11 cellular contexts compared by ENCODE assay signal in genomic region chr11:28105869-28106268, GRCh38. TPM values are rescaled to one million over a fixed set of nuclear protein-coding genes. Genes with fewer than 3 reads are reported as not detected.
DNase-seq lines count a peak whose midpoint lies in the region; ATAC-seq and TF ChIP-seq lines count a peak whose summit lies in the region.
"Had no signal": no experiment of that assay in that cellular context is flagged by ENCODE, and none has a peak within 500 bp of the region (broad histone marks: within the 10 kb centered on the region; RNA-seq: fewer than 3 reads in every experiment).

No MANE protein-coding gene starts in this region.

- H2AK5ac ChIP-seq in mesenchymal stem cell (ENCODE audit: low read length, severe bottlenecking), result no peak overlapping the region

- H3K4me3 ChIP-seq in WI38 (ENCODE audit: low read depth, low read length), result peak overlapping the region; percentile 89
- peak overlapping the region in 1 of 2 experiments; percentile 16 for H3K4me3 ChIP-seq in mesenchymal stem cell (ENCODE audit: insufficient read depth in 1 of 2, low read depth in 1 of 2, low read length in 2 of 2)
- H3K4me3 ChIP-seq in dorsolateral prefrontal cortex, result no peak overlapping the region

- H4K8ac ChIP-seq in mesenchymal stem cell (ENCODE audit: low read length), result no peak overlapping the region

- no peak overlapping the region for H3K18ac ChIP-seq in mesenchymal stem cell (ENCODE audit: low read depth in 1 of 2, low read length in 2 of 2)

- peak overlapping the region; percentile 36 for H3K9ac ChIP-seq in mesenchymal stem cell (ENCODE audit: low read length)

- peaks cover 3% of the 10 kb centered on the region for H3K4me1 ChIP-seq in mesenchymal stem cell (ENCODE audit: control insufficient read depth, insufficient read depth, low read depth, low read length)

- H4K91ac ChIP-seq in mesenchymal stem cell (ENCODE audit: low read length), result no peak overlapping the region

- H2AFZ ChIP-seq in mesenchymal stem cell (ENCODE audit: low read depth, low read length), result no peak overlapping the region

- H3K36me3 ChIP-seq in mesenchymal stem cell (ENCODE audit: control insufficient read depth in 1 of 2, insufficient read depth in 2 of 2, low read depth in 1 of 2, low read length in 2 of 2), result no peaks in the 10 kb centered on the region

- H3K9me3 ChIP-seq in mesenchymal stem cell (ENCODE audit: control insufficient read depth, low read length), result no peaks in the 10 kb centered on the region

- H2BK5ac ChIP-seq in mesenchymal stem cell (ENCODE audit: low read depth, low read length, poor library complexity, severe bottlenecking), result no peak overlapping the region

- no peak for ATAC-seq in HG03039 (IDR thresholded peaks at IDR 0.05; ENCODE audit: unreplicated experiment)

- peaks cover 2% of the 10 kb centered on the region for H3K79me1 ChIP-seq in mesenchymal stem cell (replicated peaks; ENCODE audit: low read length, poor library complexity, severe bottlenecking)

- DNase-seq in NCI-H1105 treated with DMSO at 0.1 percent for 48 hours (lab: John Stamatoyannopoulos, UW), result peak; percentile 13
- no peak for DNase-seq in NCI-H1105 (lab: John Stamatoyannopoulos, UW)
- DNase-seq in HT-29 (ENCODE audit: low spot score), result peak; percentile 12
- DNase-seq in mesenchymal stem cell, result peak; percentile 22
- DNase-seq in Ammon's horn (ENCODE audit: low spot score), result no peak
- no peak for DNase-seq in dorsolateral prefrontal cortex
- DNase-seq: mesendoderm, NCI-H1092 had no signal

- no peak overlapping the region for H2BK15ac ChIP-seq in mesenchymal stem cell (ENCODE audit: low read depth, poor library complexity, severe bottlenecking)

- no peak overlapping the region for H3K14ac ChIP-seq in mesenchymal stem cell (ENCODE audit: low read length in 2 of 2)

- 85% methylated on average over 2 of the region's 5 CpGs for WGBS in mesenchymal stem cell

- H3K27me3 ChIP-seq in mesenchymal stem cell (ENCODE audit: control insufficient read depth in 1 of 2, insufficient read depth in 1 of 2, low read length in 2 of 2) (no peaks in the 10 kb centered on the region), dorsolateral prefrontal cortex (no peaks in the 10 kb centered on the region)

- H3K27ac ChIP-seq in mesenchymal stem cell (ENCODE audit: low read length, poor library complexity, severe bottlenecking) (no peak overlapping the region), dorsolateral prefrontal cortex (no peak overlapping the region)
- H3K27ac ChIP-seq: skin epidermis had no signal

- no peak overlapping the region for H3K4ac ChIP-seq in mesenchymal stem cell (ENCODE audit: low read depth in 1 of 2, low read length in 2 of 2)

- intact Hi-C loops in dorsolateral prefrontal cortex (cut with DNase I), result no loop called here

- H2BK120ac ChIP-seq in mesenchymal stem cell (ENCODE audit: low read depth, low read length), result no peak overlapping the region

- H3K23ac ChIP-seq in mesenchymal stem cell (ENCODE audit: low read length in 2 of 2), result no peak overlapping the region

- H2BK12ac ChIP-seq in mesenchymal stem cell (ENCODE audit: low read length in 2 of 2), result no peak overlapping the region

- no peak overlapping the region for H3K4me2 ChIP-seq in mesenchymal stem cell (ENCODE audit: low read length, poor library complexity, severe bottlenecking)

- TF ChIP-seq CTCF in WI38 (IDR thresholded peaks at IDR 0.05; ENCODE audit: low read depth, low read length) (no peak), dorsolateral prefrontal cortex (IDR thresholded peaks at IDR 0.05 in 54 of 56, conservative IDR thresholded peaks at IDR 0.05 in 2 of 56; ENCODE audit: low read depth in 1 of 56, partially characterized antibody in 56 of 56) (no peak)

RNA-seq across cellular contexts. Expression of gene KIF18A, which starts 2.1 kb away (rescaled TPM):
- total RNA-seq in HT-29 (2014; rRNA removed; shearing (Covaris generic)), result 7.9 and 8.0 TPM in 2 replicates
- polyA plus RNA-seq in mesenchymal stem cell (2013, experiment 1 of 2), result 7.1 TPM
- 7.3 TPM for polyA plus RNA-seq in mesenchymal stem cell (2013, experiment 2 of 2)
- total RNA-seq in dorsolateral prefrontal cortex, result 1 to 10 TPM in 5 of 120 experiments, under 1 TPM in 84, not detected in 31; 0.11 to 1.7 (median 0.39) TPM

RNA-seq across cellular contexts. Expression of gene METTL15, which starts 2.3 kb away (rescaled TPM):
- total RNA-seq in HT-29 (2014; rRNA removed; shearing (Covaris generic)), result 10.3 and 11.5 TPM in 2 replicates
- 7.1 TPM for polyA plus RNA-seq in mesenchymal stem cell (2013, experiment 1 of 2)
- 7.8 TPM for polyA plus RNA-seq in mesenchymal stem cell (2013, experiment 2 of 2)
- total RNA-seq in dorsolateral prefrontal cortex, result 10 to 100 TPM; 15.3 to 30.0 (median 22.2) TPM

Comparison
In these comparisons a context has a peak if more than half of its experiments do, and no peak if none do; other contexts are left out.
1. DNase-seq: peak in NCI-H1105 treated with DMSO at 0.1 percent for 48 hours (single experiment), HT-29 (single experiment) and mesenchymal stem cell (single experiment); none in NCI-H1105 (single experiment), Ammon's horn (single experiment) and dorsolateral prefrontal cortex (0 of 10).